In genomic region chr16:21526923-21527807, GRCh38 we compare ENCODE assay signal across 1 cellular context.
TF ChIP-seq lines count a peak whose summit lies in the region.

No MANE protein-coding gene starts in this region.

TF ChIP-seq in HepG2, 621 proteins besides CTCF, POLR2A, EP300 and RAD21 (continued from another document and continues in another):
- TF ChIP-seq KLF11 (CRISPR knock-in tag; IDR thresholded peaks at IDR 0.05) (no peak), ZNF619 (CRISPR knock-in tag; IDR thresholded peaks at IDR 0.05) (peak; percentile 50; the same call in 1 of the 2 replicates), ZSCAN12 (CRISPR knock-in tag; IDR thresholded peaks at IDR 0.05) (no peak), RFX3 (CRISPR knock-in tag; IDR thresholded peaks at IDR 0.05) (no peak), ZBTB46 (CRISPR knock-in tag; IDR thresholded peaks at IDR 0.05; ENCODE audit: borderline replicate concordance) (no peak), ELF3 (CRISPR knock-in tag; IDR thresholded peaks at IDR 0.05) (no peak), MIER2 (CRISPR knock-in tag; IDR thresholded peaks at IDR 0.05) (peak; percentile 16; the same call in 1 of the 2 replicates), ZNF512B (CRISPR knock-in tag; IDR thresholded peaks at IDR 0.05; ENCODE audit: borderline replicate concordance) (peak; percentile 94), ZNF589 (CRISPR knock-in tag; conservative IDR thresholded peaks at IDR 0.05) (no peak), CEBPG (CRISPR knock-in tag; IDR thresholded peaks at IDR 0.05) (no peak), SMAD3 (CRISPR knock-in tag; IDR thresholded peaks at IDR 0.05) (0 out of 2 replicates have a peak, but pooled peaks have one; percentile 34), ZNF121 (CRISPR knock-in tag; IDR thresholded peaks at IDR 0.05) (no peak), DR1 (CRISPR knock-in tag; IDR thresholded peaks at IDR 0.05) (0 out of 2 replicates have a peak, but pooled peaks have one; percentile 8), SP5 (CRISPR knock-in tag; IDR thresholded peaks at IDR 0.05; ENCODE audit: borderline replicate concordance, low read depth) (peak; percentile 50; the same call in 1 of the 2 replicates), YEATS2 (CRISPR knock-in tag; IDR thresholded peaks at IDR 0.05; ENCODE audit: borderline replicate concordance) (peak; percentile 46; the same call in 1 of the 2 replicates), ZMYM2 (CRISPR knock-in tag; IDR thresholded peaks at IDR 0.05) (no peak), ZFP41 (CRISPR knock-in tag; IDR thresholded peaks at IDR 0.05; ENCODE audit: borderline replicate concordance) (no peak), ZNF20 (CRISPR knock-in tag; IDR thresholded peaks at IDR 0.05) (no peak), NFE2 (CRISPR knock-in tag; IDR thresholded peaks at IDR 0.05) (no peak), ZNF652 (CRISPR knock-in tag; IDR thresholded peaks at IDR 0.05; ENCODE audit: borderline replicate concordance, low read depth) (no peak), NFKBIZ (CRISPR knock-in tag; IDR thresholded peaks at IDR 0.05) (no peak), NFRKB (IDR thresholded peaks at IDR 0.05) (no peak), RNF219 (CRISPR knock-in tag; IDR thresholded peaks at IDR 0.05) (no peak), ZNF816 (CRISPR knock-in tag; IDR thresholded peaks at IDR 0.05; ENCODE audit: borderline replicate concordance) (no peak), PRPF4 (IDR thresholded peaks at IDR 0.05; ENCODE audit: low read depth, low read length, poor library complexity, severe bottlenecking) (no peak)
- TF ChIP-seq, protein P1, sequence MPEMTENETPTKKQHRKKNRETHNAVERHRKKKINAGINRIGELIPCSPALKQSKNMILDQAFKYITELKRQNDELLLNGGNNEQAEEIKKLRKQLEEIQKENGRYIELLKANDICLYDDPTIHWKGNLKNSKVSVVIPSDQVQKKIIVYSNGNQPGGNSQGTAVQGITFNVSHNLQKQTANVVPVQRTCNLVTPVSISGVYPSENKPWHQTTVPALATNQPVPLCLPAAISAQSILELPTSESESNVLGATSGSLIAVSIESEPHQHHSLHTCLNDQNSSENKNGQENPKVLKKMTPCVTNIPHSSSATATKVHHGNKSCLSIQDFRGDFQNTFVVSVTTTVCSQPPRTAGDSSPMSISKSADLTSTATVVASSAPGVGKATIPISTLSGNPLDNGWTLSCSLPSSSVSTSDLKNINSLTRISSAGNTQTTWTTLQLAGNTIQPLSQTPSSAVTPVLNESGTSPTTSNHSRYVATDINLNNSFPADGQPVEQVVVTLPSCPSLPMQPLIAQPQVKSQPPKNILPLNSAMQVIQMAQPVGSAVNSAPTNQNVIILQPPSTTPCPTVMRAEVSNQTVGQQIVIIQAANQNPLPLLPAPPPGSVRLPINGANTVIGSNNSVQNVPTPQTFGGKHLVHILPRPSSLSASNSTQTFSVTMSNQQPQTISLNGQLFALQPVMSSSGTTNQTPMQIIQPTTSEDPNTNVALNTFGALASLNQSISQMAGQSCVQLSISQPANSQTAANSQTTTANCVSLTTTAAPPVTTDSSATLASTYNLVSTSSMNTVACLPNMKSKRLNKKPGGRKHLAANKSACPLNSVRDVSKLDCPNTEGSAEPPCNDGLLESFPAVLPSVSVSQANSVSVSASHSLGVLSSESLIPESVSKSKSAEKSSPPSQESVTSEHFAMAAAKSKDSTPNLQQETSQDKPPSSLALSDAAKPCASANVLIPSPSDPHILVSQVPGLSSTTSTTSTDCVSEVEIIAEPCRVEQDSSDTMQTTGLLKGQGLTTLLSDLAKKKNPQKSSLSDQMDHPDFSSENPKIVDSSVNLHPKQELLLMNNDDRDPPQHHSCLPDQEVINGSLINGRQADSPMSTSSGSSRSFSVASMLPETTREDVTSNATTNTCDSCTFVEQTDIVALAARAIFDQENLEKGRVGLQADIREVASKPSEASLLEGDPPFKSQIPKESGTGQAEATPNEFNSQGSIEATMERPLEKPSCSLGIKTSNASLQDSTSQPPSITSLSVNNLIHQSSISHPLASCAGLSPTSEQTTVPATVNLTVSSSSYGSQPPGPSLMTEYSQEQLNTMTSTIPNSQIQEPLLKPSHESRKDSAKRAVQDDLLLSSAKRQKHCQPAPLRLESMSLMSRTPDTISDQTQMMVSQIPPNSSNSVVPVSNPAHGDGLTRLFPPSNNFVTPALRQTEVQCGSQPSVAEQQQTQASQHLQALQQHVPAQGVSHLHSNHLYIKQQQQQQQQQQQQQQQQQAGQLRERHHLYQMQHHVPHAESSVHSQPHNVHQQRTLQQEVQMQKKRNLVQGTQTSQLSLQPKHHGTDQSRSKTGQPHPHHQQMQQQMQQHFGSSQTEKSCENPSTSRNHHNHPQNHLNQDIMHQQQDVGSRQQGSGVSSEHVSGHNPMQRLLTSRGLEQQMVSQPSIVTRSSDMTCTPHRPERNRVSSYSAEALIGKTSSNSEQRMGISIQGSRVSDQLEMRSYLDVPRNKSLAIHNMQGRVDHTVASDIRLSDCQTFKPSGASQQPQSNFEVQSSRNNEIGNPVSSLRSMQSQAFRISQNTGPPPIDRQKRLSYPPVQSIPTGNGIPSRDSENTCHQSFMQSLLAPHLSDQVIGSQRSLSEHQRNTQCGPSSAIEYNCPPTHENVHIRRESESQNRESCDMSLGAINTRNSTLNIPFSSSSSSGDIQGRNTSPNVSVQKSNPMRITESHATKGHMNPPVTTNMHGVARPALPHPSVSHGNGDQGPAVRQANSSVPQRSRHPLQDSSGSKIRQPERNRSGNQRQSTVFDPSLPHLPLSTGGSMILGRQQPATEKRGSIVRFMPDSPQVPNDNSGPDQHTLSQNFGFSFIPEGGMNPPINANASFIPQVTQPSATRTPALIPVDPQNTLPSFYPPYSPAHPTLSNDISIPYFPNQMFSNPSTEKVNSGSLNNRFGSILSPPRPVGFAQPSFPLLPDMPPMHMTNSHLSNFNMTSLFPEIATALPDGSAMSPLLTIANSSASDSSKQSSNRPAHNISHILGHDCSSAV (CRISPR knock-in tag; IDR thresholded peaks at IDR 0.05; ENCODE audit: borderline replicate concordance) = no peak
- TF ChIP-seq, protein P2, sequence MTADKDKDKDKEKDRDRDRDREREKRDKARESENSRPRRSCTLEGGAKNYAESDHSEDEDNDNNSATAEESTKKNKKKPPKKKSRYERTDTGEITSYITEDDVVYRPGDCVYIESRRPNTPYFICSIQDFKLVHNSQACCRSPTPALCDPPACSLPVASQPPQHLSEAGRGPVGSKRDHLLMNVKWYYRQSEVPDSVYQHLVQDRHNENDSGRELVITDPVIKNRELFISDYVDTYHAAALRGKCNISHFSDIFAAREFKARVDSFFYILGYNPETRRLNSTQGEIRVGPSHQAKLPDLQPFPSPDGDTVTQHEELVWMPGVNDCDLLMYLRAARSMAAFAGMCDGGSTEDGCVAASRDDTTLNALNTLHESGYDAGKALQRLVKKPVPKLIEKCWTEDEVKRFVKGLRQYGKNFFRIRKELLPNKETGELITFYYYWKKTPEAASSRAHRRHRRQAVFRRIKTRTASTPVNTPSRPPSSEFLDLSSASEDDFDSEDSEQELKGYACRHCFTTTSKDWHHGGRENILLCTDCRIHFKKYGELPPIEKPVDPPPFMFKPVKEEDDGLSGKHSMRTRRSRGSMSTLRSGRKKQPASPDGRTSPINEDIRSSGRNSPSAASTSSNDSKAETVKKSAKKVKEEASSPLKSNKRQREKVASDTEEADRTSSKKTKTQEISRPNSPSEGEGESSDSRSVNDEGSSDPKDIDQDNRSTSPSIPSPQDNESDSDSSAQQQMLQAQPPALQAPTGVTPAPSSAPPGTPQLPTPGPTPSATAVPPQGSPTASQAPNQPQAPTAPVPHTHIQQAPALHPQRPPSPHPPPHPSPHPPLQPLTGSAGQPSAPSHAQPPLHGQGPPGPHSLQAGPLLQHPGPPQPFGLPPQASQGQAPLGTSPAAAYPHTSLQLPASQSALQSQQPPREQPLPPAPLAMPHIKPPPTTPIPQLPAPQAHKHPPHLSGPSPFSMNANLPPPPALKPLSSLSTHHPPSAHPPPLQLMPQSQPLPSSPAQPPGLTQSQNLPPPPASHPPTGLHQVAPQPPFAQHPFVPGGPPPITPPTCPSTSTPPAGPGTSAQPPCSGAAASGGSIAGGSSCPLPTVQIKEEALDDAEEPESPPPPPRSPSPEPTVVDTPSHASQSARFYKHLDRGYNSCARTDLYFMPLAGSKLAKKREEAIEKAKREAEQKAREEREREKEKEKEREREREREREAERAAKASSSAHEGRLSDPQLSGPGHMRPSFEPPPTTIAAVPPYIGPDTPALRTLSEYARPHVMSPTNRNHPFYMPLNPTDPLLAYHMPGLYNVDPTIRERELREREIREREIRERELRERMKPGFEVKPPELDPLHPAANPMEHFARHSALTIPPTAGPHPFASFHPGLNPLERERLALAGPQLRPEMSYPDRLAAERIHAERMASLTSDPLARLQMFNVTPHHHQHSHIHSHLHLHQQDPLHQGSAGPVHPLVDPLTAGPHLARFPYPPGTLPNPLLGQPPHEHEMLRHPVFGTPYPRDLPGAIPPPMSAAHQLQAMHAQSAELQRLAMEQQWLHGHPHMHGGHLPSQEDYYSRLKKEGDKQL (CRISPR knock-in tag; IDR thresholded peaks at IDR 0.05; ENCODE audit: low read depth) = no peak
- TF ChIP-seq, protein P3, sequence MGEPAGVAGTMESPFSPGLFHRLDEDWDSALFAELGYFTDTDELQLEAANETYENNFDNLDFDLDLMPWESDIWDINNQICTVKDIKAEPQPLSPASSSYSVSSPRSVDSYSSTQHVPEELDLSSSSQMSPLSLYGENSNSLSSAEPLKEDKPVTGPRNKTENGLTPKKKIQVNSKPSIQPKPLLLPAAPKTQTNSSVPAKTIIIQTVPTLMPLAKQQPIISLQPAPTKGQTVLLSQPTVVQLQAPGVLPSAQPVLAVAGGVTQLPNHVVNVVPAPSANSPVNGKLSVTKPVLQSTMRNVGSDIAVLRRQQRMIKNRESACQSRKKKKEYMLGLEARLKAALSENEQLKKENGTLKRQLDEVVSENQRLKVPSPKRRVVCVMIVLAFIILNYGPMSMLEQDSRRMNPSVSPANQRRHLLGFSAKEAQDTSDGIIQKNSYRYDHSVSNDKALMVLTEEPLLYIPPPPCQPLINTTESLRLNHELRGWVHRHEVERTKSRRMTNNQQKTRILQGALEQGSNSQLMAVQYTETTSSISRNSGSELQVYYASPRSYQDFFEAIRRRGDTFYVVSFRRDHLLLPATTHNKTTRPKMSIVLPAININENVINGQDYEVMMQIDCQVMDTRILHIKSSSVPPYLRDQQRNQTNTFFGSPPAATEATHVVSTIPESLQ (CRISPR knock-in tag; conservative IDR thresholded peaks at IDR 0.05) = no peak
- TF ChIP-seq, protein P4, sequence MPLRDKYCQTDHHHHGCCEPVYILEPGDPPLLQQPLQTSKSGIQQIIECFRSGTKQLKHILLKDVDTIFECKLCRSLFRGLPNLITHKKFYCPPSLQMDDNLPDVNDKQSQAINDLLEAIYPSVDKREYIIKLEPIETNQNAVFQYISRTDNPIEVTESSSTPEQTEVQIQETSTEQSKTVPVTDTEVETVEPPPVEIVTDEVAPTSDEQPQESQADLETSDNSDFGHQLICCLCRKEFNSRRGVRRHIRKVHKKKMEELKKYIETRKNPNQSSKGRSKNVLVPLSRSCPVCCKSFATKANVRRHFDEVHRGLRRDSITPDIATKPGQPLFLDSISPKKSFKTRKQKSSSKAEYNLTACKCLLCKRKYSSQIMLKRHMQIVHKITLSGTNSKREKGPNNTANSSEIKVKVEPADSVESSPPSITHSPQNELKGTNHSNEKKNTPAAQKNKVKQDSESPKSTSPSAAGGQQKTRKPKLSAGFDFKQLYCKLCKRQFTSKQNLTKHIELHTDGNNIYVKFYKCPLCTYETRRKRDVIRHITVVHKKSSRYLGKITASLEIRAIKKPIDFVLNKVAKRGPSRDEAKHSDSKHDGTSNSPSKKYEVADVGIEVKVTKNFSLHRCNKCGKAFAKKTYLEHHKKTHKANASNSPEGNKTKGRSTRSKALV (CRISPR knock-in tag; IDR thresholded peaks at IDR 0.05) = no peak
